25 cellular contexts compared by ENCODE assay signal in genomic region chr12:116812238-116812637, GRCh38.
"Had no signal": no experiment of that assay in that cellular context is flagged by ENCODE, and none has a peak within 500 bp of the region (broad histone marks: within the 10 kb centered on the region; RNA-seq: fewer than 3 reads in every experiment).

No MANE protein-coding gene starts in this region.

- H3K27ac ChIP-seq: ascending aorta, body of pancreas had no signal

- H3K9me3 ChIP-seq: ascending aorta, body of pancreas had no signal

- H3K9me3 Mint-ChIP-seq: activated naive CD4-positive, alpha-beta T cell treated with anti-CD3 and anti-CD28 coated beads, Interleukin-2, amount 50 U/mL, for 72 hours; activated naive CD8-positive, alpha-beta T cell treated with anti-CD3 and anti-CD28 coated beads, Interleukin-2, amount 50 U/mL, for 24 hours; activated T-cell treated with anti-CD3 and anti-CD28 coated beads, Interleukin-2, amount 50 U/mL, for 24 hours; activated T-helper 1 cell treated with anti-CD3 and anti-CD28 coated beads, Interleukin-12 subunit alpha, Interleukin-12 subunit beta, Interleukin-2, Interleukin-4 antibody, amounts not matched to agents 30 ng/mL and 10 ng/mL and 1 ng/mL, durations not matched to agents 14 hours and 24 hours and 36 hours; central memory CD8-positive, alpha-beta T cell; T-cell had no signal

- H3K36me3 Mint-ChIP-seq: activated naive CD4-positive, alpha-beta T cell treated with anti-CD3 and anti-CD28 coated beads, Interleukin-2, amount 50 U/mL, for 72 hours; T-cell had no signal

- DNase-seq: activated CD4-positive, alpha-beta T cell treated with anti-CD3 and anti-CD28 coated beads for 36 hours; activated CD4-positive, alpha-beta T cell treated with anti-CD3 and anti-CD28 coated beads, Interleukin-2, amount 50 U/mL, for 4 hours; activated CD8-positive, alpha-beta T cell treated with anti-CD3 and anti-CD28 coated beads, Interleukin-2, amount 10 ng/mL, durations not matched to agents 7 days and 5 days; activated effector memory CD4-positive, alpha-beta T cell treated with Interleukin-2 at 50 U/mL for 16 hours; activated naive CD4-positive, alpha-beta T cell treated with Interleukin-2 at 50 U/mL for 16 hours; activated naive CD8-positive, alpha-beta T cell treated with anti-CD3 and anti-CD28 coated beads, Interleukin-2, amount 50 U/mL, for 24 hours; activated T-cell treated with anti-CD3 and anti-CD28 coated beads, Interleukin-2, amount 50 U/mL, for 24 hours; amniotic stem cell; body of pancreas; KG1; NCI-H1048; NCI-H146; NCI-H2029; NCI-H2107; NCI-H510A treated with DMSO at 0.1 percent for 48 hours; NCI-H69; NK-92 treated with Interleukin-12 subunit alpha and Interleukin-12 subunit beta, amount 100 ng/mL, for 24 hours; SIG-M5; T-cell; T-helper 2 cell; T1000 had no signal

- H3K4me1 ChIP-seq: ascending aorta, body of pancreas had no signal

- H3K27ac Mint-ChIP-seq: activated CD4-positive, alpha-beta T cell treated with anti-CD3 and anti-CD28 coated beads for 36 hours; activated CD8-positive, alpha-beta T cell treated with anti-CD3 and anti-CD28 coated beads, Interleukin-2, amount 10 ng/mL, durations not matched to agents 7 days and 5 days; activated naive CD8-positive, alpha-beta T cell treated with anti-CD3 and anti-CD28 coated beads, Interleukin-2, amount 50 U/mL, for 24 hours; activated T-cell treated with anti-CD3 and anti-CD28 coated beads, Interleukin-2, amount 50 U/mL, for 24 hours; activated T-helper 1 cell treated with anti-CD3 and anti-CD28 coated beads, Interleukin-12 subunit alpha, Interleukin-12 subunit beta, Interleukin-2, Interleukin-4 antibody, amounts not matched to agents 30 ng/mL and 10 ng/mL and 1 ng/mL, durations not matched to agents 14 hours and 24 hours and 36 hours; T-cell had no signal

- H3K4me3 ChIP-seq: ascending aorta, body of pancreas had no signal

- H3K4me3 Mint-ChIP-seq: activated CD4-positive, alpha-beta T cell treated with anti-CD3 and anti-CD28 coated beads for 36 hours; activated CD8-positive, alpha-beta T cell treated with anti-CD3 and anti-CD28 coated beads, Interleukin-2, amount 10 ng/mL, durations not matched to agents 7 days and 5 days; activated naive CD8-positive, alpha-beta T cell treated with anti-CD3 and anti-CD28 coated beads, Interleukin-2, amount 50 U/mL, for 24 hours; activated T-cell treated with anti-CD3 and anti-CD28 coated beads, Interleukin-2, amount 50 U/mL, for 24 hours; activated T-helper 1 cell treated with anti-CD3 and anti-CD28 coated beads, Interleukin-12 subunit alpha, Interleukin-12 subunit beta, Interleukin-2, Interleukin-4 antibody, amounts not matched to agents 30 ng/mL and 10 ng/mL and 1 ng/mL, durations not matched to agents 14 hours and 24 hours and 36 hours; central memory CD8-positive, alpha-beta T cell; T-cell had no signal

- H3K36me3 ChIP-seq: ascending aorta had no signal

- H3K4me1 Mint-ChIP-seq: activated CD4-positive, alpha-beta T cell treated with anti-CD3 and anti-CD28 coated beads for 36 hours; central memory CD8-positive, alpha-beta T cell had no signal

- H3K27me3 ChIP-seq: ascending aorta, body of pancreas had no signal

- H3K27me3 Mint-ChIP-seq: activated CD4-positive, alpha-beta T cell treated with anti-CD3 and anti-CD28 coated beads for 36 hours; activated naive CD8-positive, alpha-beta T cell treated with anti-CD3 and anti-CD28 coated beads, Interleukin-2, amount 50 U/mL, for 24 hours; activated T-cell treated with anti-CD3 and anti-CD28 coated beads, Interleukin-2, amount 50 U/mL, for 24 hours; central memory CD8-positive, alpha-beta T cell; T-cell had no signal

- ATAC-seq: activated CD4-positive, alpha-beta T cell treated with anti-CD3 and anti-CD28 coated beads for 36 hours; activated CD8-positive, alpha-beta T cell treated with anti-CD3 and anti-CD28 coated beads, Interleukin-2, amount 10 ng/mL, durations not matched to agents 7 days and 5 days; activated naive CD4-positive, alpha-beta T cell treated with anti-CD3 and anti-CD28 coated beads, Interleukin-2, amount 50 U/mL, for 72 hours; activated naive CD8-positive, alpha-beta T cell treated with anti-CD3 and anti-CD28 coated beads, Interleukin-2, amount 50 U/mL, for 24 hours; body of pancreas; T-cell had no signal
